1 cellular context compared by ENCODE assay signal in the genomic region with DNA sequence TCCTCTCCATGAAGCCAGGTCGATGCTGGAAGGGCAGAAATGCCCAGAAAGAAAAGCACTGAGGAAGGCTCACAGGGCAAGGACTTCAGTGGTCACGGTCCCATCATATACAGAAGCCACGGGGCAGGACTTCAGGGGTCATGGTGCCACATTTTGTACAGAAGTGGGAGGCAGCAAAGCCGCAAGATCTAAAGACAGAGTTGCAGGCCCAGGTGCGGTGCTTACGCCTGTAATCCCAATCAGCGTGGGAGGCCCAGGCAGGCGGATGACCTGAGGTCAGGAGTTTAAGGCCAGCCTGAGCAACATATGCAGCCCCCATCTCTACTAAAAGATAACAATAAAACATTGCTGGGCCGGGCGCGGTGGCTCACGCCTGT.
TF ChIP-seq lines count a peak whose summit lies in the region.

No MANE protein-coding gene starts in this region.

TF ChIP-seq in liver, 16 proteins besides CTCF, POLR2A, EP300 and RAD21:
- TF ChIP-seq SP1 (IDR thresholded peaks at IDR 0.05) = no peak
- TF ChIP-seq NR2F2 (IDR thresholded peaks at IDR 0.05) = peak; percentile 46
